In genomic region chr10:98308602-98309365, GRCh38 we compare ENCODE assay signal across 12 cellular contexts. TPM values are rescaled to one million over a fixed set of nuclear protein-coding genes. Genes with fewer than 3 reads are reported as not detected.
DNase-seq lines count a peak whose midpoint lies in the region; ATAC-seq, FAIRE-seq and TF ChIP-seq lines count a peak whose summit lies in the region.
"Had no signal": no experiment of that assay in that cellular context is flagged by ENCODE, and none has a peak within 500 bp of the region (broad histone marks: within the 10 kb centered on the region; RNA-seq: fewer than 3 reads in every experiment).

No MANE protein-coding gene starts in this region.

- TF ChIP-seq CTCF in A549 (IDR thresholded peaks at IDR 0.05) (no peak), choroid plexus epithelial cell (conservative IDR thresholded peaks at IDR 0.05; ENCODE audit: low read depth, low read length) (peak; percentile 26)

- POLR2A ChIA-PET in A549 (lab: Yijun Ruan, JAX): interaction anchor here (1.0 kb wide), 1 partner anchor 174 kb away, joined by 3 read pairs; the partner anchor contains the start of gene R3HCC1L

- H3K4me3 ChIP-seq in A549 (no peak overlapping the region), HUES48 (ENCODE audit: low read depth, low read length) (peak overlapping the region; percentile 44; the same call in 1 of the 2 replicates), choroid plexus epithelial cell (ENCODE audit: low read depth, low read length) (peak overlapping the region; percentile 46), muscle layer of colon (ENCODE audit: low read depth in 1 of 2, low read length in 2 of 2) (peak overlapping the region; percentile 36 to 44)
- H3K4me3 ChIP-seq: cardiac muscle cell, ovary had no signal

- H3K9ac ChIP-seq in HUES48 (ENCODE audit: low read depth, low read length): no peak overlapping the region
- no peak overlapping the region for H3K9ac ChIP-seq in muscle layer of colon (ENCODE audit: low read length)

- H3K27ac ChIP-seq in A549: no peak overlapping the region
- no peak overlapping the region for H3K27ac ChIP-seq in HUES48 (ENCODE audit: low read depth, low read length)
- no peak overlapping the region for H3K27ac ChIP-seq in muscle layer of colon (ENCODE audit: low read depth, low read length)
- H3K27ac ChIP-seq: cardiac muscle cell, ovary had no signal

- TF ChIP-seq POLR2A in A549 (IDR thresholded peaks at IDR 0.05; ENCODE audit: low read length): no peak

- peak; percentile 50 to 63 for ATAC-seq in A549
- ATAC-seq in GM21737 (IDR thresholded peaks at IDR 0.05; ENCODE audit: unreplicated experiment): no peak
- ATAC-seq: CD8-positive, alpha-beta T cell had no signal

- DNase-seq in A549 (ENCODE audit: low read depth in 1 of 2, low spot score in 1 of 2): no peak
- DNase-seq in choroid plexus epithelial cell (ENCODE audit: low read depth): peak; percentile 35
- no peak for DNase-seq in KBM-7
- DNase-seq in T-helper 2 cell: no peak
- no peak for DNase-seq in COR-L47 (lab: John Stamatoyannopoulos, UW)
- DNase-seq: CD8-positive, alpha-beta T cell; NCI-H187 treated with DMSO at 0.1 percent for 48 hours had no signal

- H3K4me2 ChIP-seq in A549: peak overlapping the region; percentile 53

- in situ Hi-C loops in KBM-7 (cut with MboI; ENCODE audit: low pct_unique_long_range_greater_than_20kb, low sequenced_read_pairs): no loop called here

- no peaks in the 10 kb centered on the region for H3K9me3 ChIP-seq in A549
- no peaks in the 10 kb centered on the region for H3K9me3 ChIP-seq in HUES48 (ENCODE audit: control insufficient read depth, insufficient read depth, low read length)
- no peaks in the 10 kb centered on the region for H3K9me3 ChIP-seq in muscle layer of colon (ENCODE audit: low read length)
- H3K9me3 ChIP-seq: ovary had no signal

- H3K36me3 ChIP-seq in HUES48 (ENCODE audit: control insufficient read depth, insufficient read depth, low read length) (no peaks in the 10 kb centered on the region), muscle layer of colon (ENCODE audit: insufficient read depth, low read length) (no peaks in the 10 kb centered on the region)
- H3K36me3 ChIP-seq: cardiac muscle cell, ovary had no signal

- H3K27me3 ChIP-seq in HUES48 (ENCODE audit: control insufficient read depth, insufficient read depth, low read length) (no peaks in the 10 kb centered on the region), muscle layer of colon (ENCODE audit: control insufficient read depth in 1 of 2, insufficient read depth in 2 of 2, low read length in 2 of 2) (no peaks in the 10 kb centered on the region)
- H3K27me3 ChIP-seq: cardiac muscle cell, ovary had no signal

- WGBS in A549 (ENCODE audit: missing lambda C conversion rate): 72% methylated on average over 14 of the region's 15 CpGs

- no peaks in the 10 kb centered on the region for H3K4me1 ChIP-seq in A549
- H3K4me1 ChIP-seq in HUES48 (ENCODE audit: control insufficient read depth, insufficient read depth, low read length): peaks cover 12% of the 10 kb centered on the region
- H3K4me1 ChIP-seq in muscle layer of colon (ENCODE audit: insufficient read depth, low read length): peaks cover 19% of the 10 kb centered on the region

- TF ChIP-seq EP300 in A549 (IDR thresholded peaks at IDR 0.05): no peak

- CTCF ChIA-PET in A549 (lab: Yijun Ruan, JAX): interaction anchor here (0.6 to 3.8 kb wide), 53 partner anchors 9 to 1150 kb away, joined by 3 to 68 read pairs (median 6); no protein-coding TSS in a partner anchor

- no peak for FAIRE-seq in A549 (lab: Jason Lieb, UNC)

- no peak for TF ChIP-seq RAD21 in A549 (conservative IDR thresholded peaks at IDR 0.05 in 1 of 2, IDR thresholded peaks at IDR 0.05 in 1 of 2)

TF ChIP-seq in A549, 52 proteins besides CTCF, POLR2A, EP300 and RAD21:
- TF ChIP-seq CBX2 (IDR thresholded peaks at IDR 0.05; ENCODE audit: borderline replicate concordance, low read depth) (no peak), JUNB (IDR thresholded peaks at IDR 0.05) (no peak), POLR2AphosphoS2 (conservative IDR thresholded peaks at IDR 0.05; ENCODE audit: low read length) (no peak), HDAC2 (IDR thresholded peaks at IDR 0.05) (no peak), RNF2 (IDR thresholded peaks at IDR 0.05; ENCODE audit: borderline replicate concordance, low read depth) (no peak), KDM5A (IDR thresholded peaks at IDR 0.05) (no peak), NR3C1 (IDR thresholded peaks at IDR 0.05) (no peak), CBX8 (IDR thresholded peaks at IDR 0.05) (no peak), FOXS1 (CRISPR knock-in tag; IDR thresholded peaks at IDR 0.05) (no peak), CHD2 (IDR thresholded peaks at IDR 0.05; ENCODE audit: low read length, partially characterized antibody) (no peak), SMC3 (IDR thresholded peaks at IDR 0.05) (no peak), HOXB5 (CRISPR knock-in tag; IDR thresholded peaks at IDR 0.05) (no peak), BHLHE40 (IDR thresholded peaks at IDR 0.05; ENCODE audit: low read depth, low read length) (no peak), TP53 (CRISPR knock-in tag; IDR thresholded peaks at IDR 0.05) (no peak), GATA3 (IDR thresholded peaks at IDR 0.05; ENCODE audit: borderline replicate concordance) (no peak)
- TF ChIP-seq, protein P1, sequence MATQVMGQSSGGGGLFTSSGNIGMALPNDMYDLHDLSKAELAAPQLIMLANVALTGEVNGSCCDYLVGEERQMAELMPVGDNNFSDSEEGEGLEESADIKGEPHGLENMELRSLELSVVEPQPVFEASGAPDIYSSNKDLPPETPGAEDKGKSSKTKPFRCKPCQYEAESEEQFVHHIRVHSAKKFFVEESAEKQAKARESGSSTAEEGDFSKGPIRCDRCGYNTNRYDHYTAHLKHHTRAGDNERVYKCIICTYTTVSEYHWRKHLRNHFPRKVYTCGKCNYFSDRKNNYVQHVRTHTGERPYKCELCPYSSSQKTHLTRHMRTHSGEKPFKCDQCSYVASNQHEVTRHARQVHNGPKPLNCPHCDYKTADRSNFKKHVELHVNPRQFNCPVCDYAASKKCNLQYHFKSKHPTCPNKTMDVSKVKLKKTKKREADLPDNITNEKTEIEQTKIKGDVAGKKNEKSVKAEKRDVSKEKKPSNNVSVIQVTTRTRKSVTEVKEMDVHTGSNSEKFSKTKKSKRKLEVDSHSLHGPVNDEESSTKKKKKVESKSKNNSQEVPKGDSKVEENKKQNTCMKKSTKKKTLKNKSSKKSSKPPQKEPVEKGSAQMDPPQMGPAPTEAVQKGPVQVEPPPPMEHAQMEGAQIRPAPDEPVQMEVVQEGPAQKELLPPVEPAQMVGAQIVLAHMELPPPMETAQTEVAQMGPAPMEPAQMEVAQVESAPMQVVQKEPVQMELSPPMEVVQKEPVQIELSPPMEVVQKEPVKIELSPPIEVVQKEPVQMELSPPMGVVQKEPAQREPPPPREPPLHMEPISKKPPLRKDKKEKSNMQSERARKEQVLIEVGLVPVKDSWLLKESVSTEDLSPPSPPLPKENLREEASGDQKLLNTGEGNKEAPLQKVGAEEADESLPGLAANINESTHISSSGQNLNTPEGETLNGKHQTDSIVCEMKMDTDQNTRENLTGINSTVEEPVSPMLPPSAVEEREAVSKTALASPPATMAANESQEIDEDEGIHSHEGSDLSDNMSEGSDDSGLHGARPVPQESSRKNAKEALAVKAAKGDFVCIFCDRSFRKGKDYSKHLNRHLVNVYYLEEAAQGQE (IDR thresholded peaks at IDR 0.05): no peak
- TF ChIP-seq, protein P2, sequence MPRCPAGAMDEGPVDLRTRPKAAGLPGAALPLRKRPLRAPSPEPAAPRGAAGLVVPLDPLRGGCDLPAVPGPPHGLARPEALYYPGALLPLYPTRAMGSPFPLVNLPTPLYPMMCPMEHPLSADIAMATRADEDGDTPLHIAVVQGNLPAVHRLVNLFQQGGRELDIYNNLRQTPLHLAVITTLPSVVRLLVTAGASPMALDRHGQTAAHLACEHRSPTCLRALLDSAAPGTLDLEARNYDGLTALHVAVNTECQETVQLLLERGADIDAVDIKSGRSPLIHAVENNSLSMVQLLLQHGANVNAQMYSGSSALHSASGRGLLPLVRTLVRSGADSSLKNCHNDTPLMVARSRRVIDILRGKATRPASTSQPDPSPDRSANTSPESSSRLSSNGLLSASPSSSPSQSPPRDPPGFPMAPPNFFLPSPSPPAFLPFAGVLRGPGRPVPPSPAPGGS (IDR thresholded peaks at IDR 0.05): no peak

RNA-seq across cellular contexts. Expression of gene LOXL4, which starts 40.8 kb away (rescaled TPM):
- polyA plus RNA-seq in A549 (2011; rRNA removed): 2.1 and 2.3 TPM in 2 replicates
- 0.73 and 1.1 TPM in 2 replicates for polyA plus RNA-seq in A549 (2012; cell fraction: cytosol; rRNA removed)
- 1.5 and 1.9 TPM in 2 replicates for polyA plus RNA-seq in A549 (2012; cell fraction: nucleus; rRNA removed)
- polyA plus RNA-seq in A549 (2017; fragmentation: RNase III; extraction: RNeasy Plus Mini Kit Qiagen cat#74134 plus additional on column Dnase treatment): 1.6 to 2.4 TPM (median 2.0 TPM) in 3 replicates
- 1.8 and 3.0 TPM in 2 replicates for polyA minus RNA-seq in A549 (2011; rRNA and poly(A)+ RNA removed)
